In genomic region chr4:181679754-181680153, GRCh38 we compare ENCODE assay signal across 13 cellular contexts.
"Had no signal": no experiment of that assay in that cellular context is flagged by ENCODE, and none has a peak within 500 bp of the region (broad histone marks: within the 10 kb centered on the region; RNA-seq: fewer than 3 reads in every experiment).

No MANE protein-coding gene starts in this region.

- ATAC-seq: effector memory CD8-positive, alpha-beta T cell; esophagus mucosa; foreskin keratinocyte; gastrocnemius medialis; gastroesophageal sphincter; heart left ventricle; heart right ventricle had no signal

- H3K9me3 ChIP-seq: colonic mucosa, esophagus muscularis mucosa, esophagus squamous epithelium, gastrocnemius medialis, gastroesophageal sphincter, heart left ventricle, heart right ventricle had no signal

- H3K4me3 ChIP-seq: colonic mucosa, coronary artery, dorsolateral prefrontal cortex, esophagus muscularis mucosa, esophagus squamous epithelium, gastrocnemius medialis, gastroesophageal sphincter, heart left ventricle, heart right ventricle had no signal

- H3K27ac ChIP-seq: colonic mucosa, coronary artery, dorsolateral prefrontal cortex, epithelial cell of prostate, esophagus muscularis mucosa, esophagus squamous epithelium, foreskin keratinocyte, gastrocnemius medialis, gastroesophageal sphincter, heart left ventricle, heart right ventricle had no signal

- H3K36me3 ChIP-seq: colonic mucosa, esophagus muscularis mucosa, esophagus squamous epithelium, gastrocnemius medialis, gastroesophageal sphincter, heart left ventricle, heart right ventricle had no signal

- H3K27me3 ChIP-seq: colonic mucosa, esophagus muscularis mucosa, esophagus squamous epithelium, foreskin keratinocyte, gastrocnemius medialis, gastroesophageal sphincter, heart left ventricle, heart right ventricle had no signal
